Comparison of ENCODE assay signal across 8 cellular contexts in genomic region chr3:195991243-195991642, GRCh38.
DNase-seq lines count a peak whose midpoint lies in the region; ATAC-seq and TF ChIP-seq lines count a peak whose summit lies in the region.
"Not testable (repeated sequence)": the region's sequence is repeated elsewhere in the genome, so short reads cannot be mapped to it uniquely, and the experiment has no call there.

No MANE protein-coding gene starts in this region.

- not testable (repeated sequence) for H3K27me3 Mint-ChIP-seq in CD14-positive monocyte (ENCODE audit: low read depth in 3 of 3); HFFc6 (ENCODE audit: insufficient read depth); T-helper 17 cell; activated CD8-positive, alpha-beta memory T cell treated with anti-CD3 and anti-CD28 coated beads, Interleukin-2, amount 10 ng/mL, durations not matched to agents 7 days and 5 days; activated naive CD8-positive, alpha-beta T cell; endothelial cell (ENCODE audit: unreplicated experiment); naive thymus-derived CD8-positive, alpha-beta T cell

- not testable (repeated sequence) for TF ChIP-seq CTCF in CD14-positive monocyte (IDR thresholded peaks at IDR 0.05); HFFc6 (IDR thresholded peaks at IDR 0.05); endothelial cell (IDR thresholded peaks at IDR 0.05; ENCODE audit: unreplicated experiment)

- intact Hi-C loops in CD14-positive monocyte (cut with micrococcal nuclease) = not testable (repeated sequence)

- H3K4me3 Mint-ChIP-seq in CD14-positive monocyte = peak overlapping the region; percentile 78 to 84
- H3K4me3 Mint-ChIP-seq in HFFc6 = peak overlapping the region; percentile 82
- H3K4me3 Mint-ChIP-seq in T-helper 17 cell = peak overlapping the region; percentile 88
- H3K4me3 Mint-ChIP-seq in activated CD8-positive, alpha-beta memory T cell treated with anti-CD3 and anti-CD28 coated beads, Interleukin-2, amount 10 ng/mL, durations not matched to agents 7 days and 5 days = peak overlapping the region; percentile 70
- H3K4me3 Mint-ChIP-seq in activated naive CD8-positive, alpha-beta T cell = peak overlapping the region; percentile 86
- H3K4me3 Mint-ChIP-seq in endothelial cell (ENCODE audit: unreplicated experiment) = peak overlapping the region; percentile 76
- H3K4me3 Mint-ChIP-seq in naive thymus-derived CD8-positive, alpha-beta T cell = peak overlapping the region; percentile 74 to 92 (median 84)
- peak overlapping the region; percentile 67 for H3K4me3 Mint-ChIP-seq in stimulated activated effector memory CD8-positive, alpha-beta T cell treated with anti-CD3 and anti-CD28 coated beads, Interleukin-12 subunit alpha, Interleukin-12 subunit beta, amount 100 ng/mL, for 72 hours

- not testable (repeated sequence) for H3K36me3 Mint-ChIP-seq in CD14-positive monocyte; HFFc6 (ENCODE audit: low read depth); T-helper 17 cell (ENCODE audit: low read depth); activated CD8-positive, alpha-beta memory T cell treated with anti-CD3 and anti-CD28 coated beads, Interleukin-2, amount 10 ng/mL, durations not matched to agents 7 days and 5 days; activated naive CD8-positive, alpha-beta T cell; endothelial cell (ENCODE audit: low read depth, unreplicated experiment); naive thymus-derived CD8-positive, alpha-beta T cell; stimulated activated effector memory CD8-positive, alpha-beta T cell treated with anti-CD3 and anti-CD28 coated beads, Interleukin-12 subunit alpha, Interleukin-12 subunit beta, amount 100 ng/mL, for 72 hours

- CTCF ChIA-PET in activated CD8-positive, alpha-beta memory T cell treated with anti-CD3 and anti-CD28 coated beads, Interleukin-2, amount 10 ng/mL, durations not matched to agents 7 days and 5 days (lab: Charles Lee) = not testable (repeated sequence)

- not testable (repeated sequence) for H3K9me3 ChIP-seq in T-helper 17 cell (ENCODE audit: control insufficient read depth, low read length, poor library complexity, severe bottlenecking)

- H3K27ac Mint-ChIP-seq in CD14-positive monocyte; endothelial cell (ENCODE audit: unreplicated experiment): not testable (repeated sequence)
- H3K27ac Mint-ChIP-seq in HFFc6 = peak overlapping the region; percentile 61; the same call in 1 of the 2 replicates
- peak overlapping the region; percentile 76 for H3K27ac Mint-ChIP-seq in T-helper 17 cell
- H3K27ac Mint-ChIP-seq in activated CD8-positive, alpha-beta memory T cell treated with anti-CD3 and anti-CD28 coated beads, Interleukin-2, amount 10 ng/mL, durations not matched to agents 7 days and 5 days = peak overlapping the region; percentile 46
- H3K27ac Mint-ChIP-seq in activated naive CD8-positive, alpha-beta T cell = peak overlapping the region; percentile 78
- peak overlapping the region in 8 of 10 donors; percentile 77 to 91 (median 88) for H3K27ac Mint-ChIP-seq in naive thymus-derived CD8-positive, alpha-beta T cell
- peak overlapping the region; percentile 84 for H3K27ac Mint-ChIP-seq in stimulated activated effector memory CD8-positive, alpha-beta T cell treated with anti-CD3 and anti-CD28 coated beads, Interleukin-12 subunit alpha, Interleukin-12 subunit beta, amount 100 ng/mL, for 72 hours

- ATAC-seq in T-helper 17 cell; activated CD8-positive, alpha-beta memory T cell treated with anti-CD3 and anti-CD28 coated beads, Interleukin-2, amount 10 ng/mL, durations not matched to agents 7 days and 5 days; naive thymus-derived CD8-positive, alpha-beta T cell; stimulated activated effector memory CD8-positive, alpha-beta T cell treated with anti-CD3 and anti-CD28 coated beads, Interleukin-12 subunit alpha, Interleukin-12 subunit beta, amount 100 ng/mL, for 72 hours: not testable (repeated sequence)

- not testable (repeated sequence) for H3K4me1 Mint-ChIP-seq in CD14-positive monocyte; HFFc6 (ENCODE audit: low read depth); T-helper 17 cell; activated CD8-positive, alpha-beta memory T cell treated with anti-CD3 and anti-CD28 coated beads, Interleukin-2, amount 10 ng/mL, durations not matched to agents 7 days and 5 days; activated naive CD8-positive, alpha-beta T cell (ENCODE audit: low read depth); endothelial cell (ENCODE audit: unreplicated experiment); stimulated activated effector memory CD8-positive, alpha-beta T cell treated with anti-CD3 and anti-CD28 coated beads, Interleukin-12 subunit alpha, Interleukin-12 subunit beta, amount 100 ng/mL, for 72 hours
- H3K4me1 Mint-ChIP-seq in naive thymus-derived CD8-positive, alpha-beta T cell = peaks cover 0 to 15% (median 5%) of the 10 kb centered on the region in 4 donors

- not testable (repeated sequence) for DNase-seq in CD14-positive monocyte (ENCODE audit: low spot score); HFFc6; T-helper 17 cell; endothelial cell (ENCODE audit: low spot score); naive thymus-derived CD8-positive, alpha-beta T cell
- DNase-seq in activated CD8-positive, alpha-beta memory T cell treated with anti-CD3 and anti-CD28 coated beads, Interleukin-2, amount 10 ng/mL, durations not matched to agents 7 days and 5 days = peak; percentile 38
- peak in 1 of 2 donors; percentile 50 for DNase-seq in stimulated activated effector memory CD8-positive, alpha-beta T cell treated with anti-CD3 and anti-CD28 coated beads, Interleukin-12 subunit alpha, Interleukin-12 subunit beta, amount 100 ng/mL, for 72 hours (ENCODE audit: low spot score in 2 of 2)

- POLR2A ChIA-PET in naive thymus-derived CD8-positive, alpha-beta T cell (lab: Charles Lee) = not testable (repeated sequence)

- H3K9me3 Mint-ChIP-seq in CD14-positive monocyte; HFFc6; activated CD8-positive, alpha-beta memory T cell treated with anti-CD3 and anti-CD28 coated beads, Interleukin-2, amount 10 ng/mL, durations not matched to agents 7 days and 5 days (ENCODE audit: low read depth); activated naive CD8-positive, alpha-beta T cell (ENCODE audit: low read depth); endothelial cell (ENCODE audit: unreplicated experiment); naive thymus-derived CD8-positive, alpha-beta T cell; stimulated activated effector memory CD8-positive, alpha-beta T cell treated with anti-CD3 and anti-CD28 coated beads, Interleukin-12 subunit alpha, Interleukin-12 subunit beta, amount 100 ng/mL, for 72 hours: not testable (repeated sequence)
